Comparison of ENCODE assay signal across 22 cellular contexts in genomic region chr1:41097105-41097504, GRCh38.
A peak's percentile ranks its signal among the peaks of the same experiment; 100 is the strongest.
DNase-seq lines count a peak whose midpoint lies in the region; ATAC-seq, FAIRE-seq and TF ChIP-seq lines count a peak whose summit lies in the region.
"Had no signal": no experiment of that assay in that cellular context is flagged by ENCODE, and none has a peak within 500 bp of the region (broad histone marks: within the 10 kb centered on the region; RNA-seq: fewer than 3 reads in every experiment).

No MANE protein-coding gene starts in this region.

- no peak for TF ChIP-seq CTCF in cardiac muscle cell (IDR thresholded peaks at IDR 0.05; ENCODE audit: low read depth, low read length)
- TF ChIP-seq CTCF in right atrium auricular region (IDR thresholded peaks at IDR 0.05) = no peak
- no peak for TF ChIP-seq CTCF in chondrocyte (IDR thresholded peaks at IDR 0.05)
- TF ChIP-seq CTCF in fibroblast of the aortic adventitia (IDR thresholded peaks at IDR 0.05; ENCODE audit: insufficient read depth, low read length) = no peak
- TF ChIP-seq CTCF in GM10248 (IDR thresholded peaks at IDR 0.05; ENCODE audit: control extremely low read depth, extremely low read depth, low read depth, missing control alignments) = no peak

- H3K4me3 ChIP-seq in cardiac muscle cell (no peak overlapping the region), right atrium auricular region (no peak overlapping the region), fibroblast of the aortic adventitia (ENCODE audit: low read depth, low read length) (no peak overlapping the region)

- H3K9me3 ChIP-seq in cardiac muscle cell (ENCODE audit: low read depth) (no peaks in the 10 kb centered on the region), right atrium auricular region (no peaks in the 10 kb centered on the region)

- CTCF ChIA-PET in GM10248 (lab: Yijun Ruan, JAX) = no interaction called here

- ATAC-seq in stimulated activated naive CD8-positive, alpha-beta T cell treated with anti-CD3 and anti-CD28 coated beads, Interleukin-15, Interleukin-2, amounts not matched to agents 100 U/mL and 50 U/mL, for 24 hours = no peak
- ATAC-seq: CD8-positive, alpha-beta T cell; Panc1 had no signal

- DNase-seq in cardiac muscle cell (ENCODE audit: low read depth in 1 of 2, low spot score in 1 of 2) (no peak), right atrium auricular region (ENCODE audit: low spot score) (no peak), chondrocyte (ENCODE audit: low spot score) (no peak), fibroblast of the aortic adventitia (ENCODE audit: low read depth) (peak; percentile 44), GM10248 (ENCODE audit: extremely low spot score) (no peak), GM19238 (ENCODE audit: insufficient read length, low spot score) (no peak), urothelium cell line (ENCODE audit: low spot score) (no peak)
- DNase-seq in stimulated activated naive CD8-positive, alpha-beta T cell treated with anti-CD3 and anti-CD28 coated beads, Interleukin-15, Interleukin-2, amounts not matched to agents 100 U/mL and 50 U/mL, for 24 hours = no peak
- DNase-seq: ACHN; AML-193; C1 segment of cervical spinal cord; CD8-positive, alpha-beta T cell; DMS153; NCI-H1694; NCI-H2081 treated with DMSO at 0.1 percent for 48 hours; NCI-H2171 treated with DMSO at 0.1 percent for 48 hours; SIG-M5 had no signal

- POLR2A ChIA-PET in GM10248 (lab: Yijun Ruan, JAX) = no interaction called here

- H3K27ac Mint-ChIP-seq in chondrocyte (ENCODE audit: unreplicated experiment) = peak overlapping the region; percentile 29

- H3K4me1 ChIP-seq in cardiac muscle cell (ENCODE audit: low read depth) (no peaks in the 10 kb centered on the region), right atrium auricular region (peaks cover 0 to 15% of the 10 kb centered on the region in 2 donors)

- peaks cover 41% of the 10 kb centered on the region for H3K4me1 Mint-ChIP-seq in chondrocyte (ENCODE audit: low read depth)

- H3K27ac ChIP-seq in cardiac muscle cell = peak overlapping the region; percentile 35
- no peak overlapping the region for H3K27ac ChIP-seq in right atrium auricular region
- H3K27ac ChIP-seq: 22Rv1 had no signal

- peaks cover 3% of the 10 kb centered on the region for H3K36me3 Mint-ChIP-seq in chondrocyte (ENCODE audit: low read depth)
- H3K36me3 Mint-ChIP-seq: CD8-positive, alpha-beta T cell had no signal

- H3K27me3 Mint-ChIP-seq in chondrocyte (ENCODE audit: low read depth) = no peaks in the 10 kb centered on the region

- no peaks in the 10 kb centered on the region for H3K9me3 Mint-ChIP-seq in chondrocyte (ENCODE audit: low read depth)
- H3K9me3 Mint-ChIP-seq: CD8-positive, alpha-beta T cell had no signal

- peak overlapping the region; percentile 0 for H3K4me3 Mint-ChIP-seq in chondrocyte (ENCODE audit: unreplicated experiment)
- H3K4me3 Mint-ChIP-seq: CD8-positive, alpha-beta T cell had no signal

- H3K27me3 ChIP-seq in cardiac muscle cell = no peaks in the 10 kb centered on the region
- no peaks in the 10 kb centered on the region for H3K27me3 ChIP-seq in right atrium auricular region

- no peak for FAIRE-seq in urothelium cell line (lab: Jason Lieb, UNC)
- FAIRE-seq: G401.6, H1, HTR-8/SVneo had no signal

- H3K36me3 ChIP-seq in cardiac muscle cell (peaks cover 10% of the 10 kb centered on the region), right atrium auricular region (no peaks in the 10 kb centered on the region)
